ENCODE assay signal across 8 cellular contexts in the genomic region with DNA sequence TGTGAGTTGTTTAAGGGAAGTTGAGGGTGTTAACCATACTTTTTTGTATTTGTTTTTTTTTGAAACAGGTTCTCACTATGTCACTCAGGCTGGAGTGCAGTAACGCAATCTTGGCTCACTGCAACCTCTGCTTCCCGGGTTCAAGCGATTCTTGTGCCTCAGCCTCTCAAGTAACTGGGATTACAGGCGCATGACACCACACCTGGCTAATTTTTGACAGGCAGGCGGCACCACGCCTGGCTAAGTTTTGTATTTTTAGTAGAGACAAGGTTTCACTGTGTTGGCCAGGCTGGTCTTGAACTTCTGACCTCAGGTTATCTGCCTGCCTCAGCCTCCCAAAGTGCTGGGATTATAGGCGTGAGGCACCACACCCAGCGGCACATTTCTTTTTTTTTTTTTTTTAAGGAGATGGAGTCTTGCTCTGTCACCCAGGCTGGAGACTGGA. TPM values are rescaled to one million over a fixed set of nuclear protein-coding genes. Genes with fewer than 3 reads are reported as not detected.
DNase-seq lines count a peak whose midpoint lies in the region; ATAC-seq, FAIRE-seq and TF ChIP-seq lines count a peak whose summit lies in the region.
"Not testable (repeated sequence)": the region's sequence is repeated elsewhere in the genome, so short reads cannot be mapped to it uniquely, and the experiment has no call there.

No MANE protein-coding gene starts in this region.

- intact Hi-C loops in CD14-positive monocyte (cut with micrococcal nuclease); dendritic cell treated with granulocyte-macrophage colony-stimulating factor and Interleukin-4, amounts not matched to agents 40 ng/mL and 50 ng/mL, for 4 days (cut with micrococcal nuclease): not testable (repeated sequence)

- H3K36me3 ChIP-seq in SU-DHL-6 (ENCODE audit: low read length) (peaks cover 12% of the 10 kb centered on the region; the same call in 1 of the 2 replicates), trophoblast cell (ENCODE audit: control insufficient read depth in 1 of 2, insufficient read depth in 2 of 2, low read length in 2 of 2) (peaks cover 27 to 40% of the 10 kb centered on the region in 2 experiments), thymus (ENCODE audit: control insufficient read depth, insufficient read depth) (peaks cover 23% of the 10 kb centered on the region)

- no CpG with 5 or more reads among the region's 8 CpGs for WGBS in trophoblast cell (ENCODE audit: extremely low coverage, insufficient coverage, insufficient read length)
- WGBS in thymus = 95% methylated on average over 8 of the region's 8 CpGs

- H3K4me3 ChIP-seq in SU-DHL-6 (ENCODE audit: insufficient read depth, low read length, poor library complexity, severe bottlenecking); trophoblast cell (ENCODE audit: low read depth, low read length); thymus (ENCODE audit: low read length): not testable (repeated sequence)

- not testable (repeated sequence) for H3K14ac ChIP-seq in trophoblast cell (ENCODE audit: low read length)

- not testable (repeated sequence) for H3K9me3 ChIP-seq in SU-DHL-6 (ENCODE audit: insufficient read depth, low read length); trophoblast cell (ENCODE audit: insufficient read depth, low read depth, low read length); thymus (ENCODE audit: control insufficient read depth)

- not testable (repeated sequence) for ATAC-seq in activated T-cell treated with anti-CD3 and anti-CD28 coated beads, Interleukin-2, amount 50 U/mL, for 72 hours (replicated peaks in 1 of 2)
- peak; percentile 15 for ATAC-seq in memory B cell (ENCODE audit: low read depth)

- H3K18ac ChIP-seq in trophoblast cell (ENCODE audit: low read length) = not testable (repeated sequence)

- H3K4me3 Mint-ChIP-seq in CD14-positive monocyte; activated T-cell treated with anti-CD3 and anti-CD28 coated beads, Interleukin-2, amount 50 U/mL, for 72 hours; dendritic cell treated with granulocyte-macrophage colony-stimulating factor and Interleukin-4, amounts not matched to agents 40 ng/mL and 50 ng/mL, for 4 days; memory B cell: not testable (repeated sequence)

- H2BK12ac ChIP-seq in trophoblast cell (ENCODE audit: low read length) = not testable (repeated sequence)

- peaks cover 27% of the 10 kb centered on the region for H4K20me1 ChIP-seq in SU-DHL-6 (ENCODE audit: low read depth, low read length)

- peak overlapping the region; percentile 55 for H3K4me2 ChIP-seq in SU-DHL-6 (ENCODE audit: low read depth, low read length, poor library complexity, severe bottlenecking)
- not testable (repeated sequence) for H3K4me2 ChIP-seq in trophoblast cell (ENCODE audit: low read length)

- not testable (repeated sequence) for H2BK5ac ChIP-seq in trophoblast cell (ENCODE audit: low read depth, low read length, poor library complexity)

- H3K4me1 Mint-ChIP-seq in CD14-positive monocyte (peaks cover 37% of the 10 kb centered on the region), memory B cell (peaks cover 32% of the 10 kb centered on the region)
- peaks cover 70% of the 10 kb centered on the region for H3K4me1 Mint-ChIP-seq in activated T-cell treated with anti-CD3 and anti-CD28 coated beads, Interleukin-2, amount 50 U/mL, for 72 hours (ENCODE audit: low read depth)
- H3K4me1 Mint-ChIP-seq in dendritic cell treated with granulocyte-macrophage colony-stimulating factor and Interleukin-4, amounts not matched to agents 40 ng/mL and 50 ng/mL, for 4 days (ENCODE audit: low read depth) = peaks cover 46% of the 10 kb centered on the region

- not testable (repeated sequence) for H2AFZ ChIP-seq in SU-DHL-6 (ENCODE audit: low read depth, low read length, severe bottlenecking); trophoblast cell (ENCODE audit: insufficient read depth, low read length, poor library complexity)

- not testable (repeated sequence) for H3K23ac ChIP-seq in trophoblast cell (ENCODE audit: low read length)

- TF ChIP-seq CTCF in CD14-positive monocyte (IDR thresholded peaks at IDR 0.05); SU-DHL-6 (IDR thresholded peaks at IDR 0.05; ENCODE audit: insufficient read depth, low read length, poor library complexity, severe bottlenecking): not testable (repeated sequence)

- H4K12ac ChIP-seq in trophoblast cell (ENCODE audit: low read depth, low read length) = not testable (repeated sequence)

- not testable (repeated sequence) for H3K27me3 Mint-ChIP-seq in CD14-positive monocyte (ENCODE audit: low read depth in 3 of 3); activated T-cell treated with anti-CD3 and anti-CD28 coated beads, Interleukin-2, amount 50 U/mL, for 72 hours (ENCODE audit: low read depth); dendritic cell treated with granulocyte-macrophage colony-stimulating factor and Interleukin-4, amounts not matched to agents 40 ng/mL and 50 ng/mL, for 4 days; memory B cell

- H3K4me1 ChIP-seq in trophoblast cell (ENCODE audit: control insufficient read depth in 1 of 2, insufficient read depth in 2 of 2, low read length in 2 of 2); thymus (ENCODE audit: control insufficient read depth, insufficient read depth, low read length): not testable (repeated sequence)

- H4K91ac ChIP-seq in trophoblast cell (ENCODE audit: low read depth, low read length) = not testable (repeated sequence)

- not testable (repeated sequence) for H2AK5ac ChIP-seq in trophoblast cell (ENCODE audit: low read length)

- H3K79me2 ChIP-seq in SU-DHL-6 (ENCODE audit: insufficient read depth, low read length) = peaks cover 100% of the 10 kb centered on the region
- peaks cover 45% of the 10 kb centered on the region for H3K79me2 ChIP-seq in trophoblast cell (ENCODE audit: control insufficient read depth, insufficient read depth, low read length, poor library complexity)

- peaks cover 4 to 46% of the 10 kb centered on the region in 2 donors for H3K36me3 Mint-ChIP-seq in CD14-positive monocyte
- peaks cover 2 to 14% of the 10 kb centered on the region in 2 donors for H3K36me3 Mint-ChIP-seq in activated T-cell treated with anti-CD3 and anti-CD28 coated beads, Interleukin-2, amount 50 U/mL, for 72 hours (ENCODE audit: insufficient read depth in 2 of 2)
- peaks cover 61% of the 10 kb centered on the region for H3K36me3 Mint-ChIP-seq in dendritic cell treated with granulocyte-macrophage colony-stimulating factor and Interleukin-4, amounts not matched to agents 40 ng/mL and 50 ng/mL, for 4 days (ENCODE audit: low read depth)
- H3K36me3 Mint-ChIP-seq in memory B cell = not testable (repeated sequence)

- H3F3A ChIP-seq in SU-DHL-6 (ENCODE audit: insufficient read depth) = peaks cover 22% of the 10 kb centered on the region; the same call in 1 of the 2 replicates

- H3K9ac ChIP-seq in SU-DHL-6 (ENCODE audit: low read length); trophoblast cell (ENCODE audit: low read length): not testable (repeated sequence)

- H3K9me3 Mint-ChIP-seq in CD14-positive monocyte; activated T-cell treated with anti-CD3 and anti-CD28 coated beads, Interleukin-2, amount 50 U/mL, for 72 hours; dendritic cell treated with granulocyte-macrophage colony-stimulating factor and Interleukin-4, amounts not matched to agents 40 ng/mL and 50 ng/mL, for 4 days; memory B cell: not testable (repeated sequence)

- not testable (repeated sequence) for H3K27me3 ChIP-seq in SU-DHL-6 (ENCODE audit: low read length); trophoblast cell (ENCODE audit: insufficient read depth, low read length); thymus (ENCODE audit: control insufficient read depth, insufficient read depth)

- peak overlapping the region; percentile 47 for H3K27ac ChIP-seq in SU-DHL-6 (ENCODE audit: low read depth, low read length)
- not testable (repeated sequence) for H3K27ac ChIP-seq in trophoblast cell (ENCODE audit: low read depth, low read length)
- H3K27ac ChIP-seq in thymus (ENCODE audit: low read depth) = peak overlapping the region; percentile 31

- peak; percentile 45 for FAIRE-seq in GM18507 (lab: Jason Lieb, UNC)

- peak overlapping the region; percentile 93 for H3K4ac ChIP-seq in trophoblast cell (ENCODE audit: low read depth, low read length)

- not testable (repeated sequence) for H3K9me2 ChIP-seq in SU-DHL-6 (replicated peaks; ENCODE audit: insufficient read depth, low read length)

- not testable (repeated sequence) for H2BK120ac ChIP-seq in trophoblast cell (ENCODE audit: insufficient read depth, low read length, poor library complexity)

- not testable (repeated sequence) for DNase-seq in CD14-positive monocyte (ENCODE audit: low spot score); GM18507 (ENCODE audit: extremely low spot score, insufficient read length, low read depth); activated T-cell treated with anti-CD3 and anti-CD28 coated beads, Interleukin-2, amount 50 U/mL, for 72 hours; memory B cell (ENCODE audit: low spot score in 2 of 2); trophoblast cell

- H4K8ac ChIP-seq in trophoblast cell (ENCODE audit: low read depth, low read length) = not testable (repeated sequence)

- H3K79me1 ChIP-seq in trophoblast cell (ENCODE audit: low read length) = not testable (repeated sequence)

- peak overlapping the region in 6 of 7 donors; percentile 63 to 87 (median 75) for H3K27ac Mint-ChIP-seq in CD14-positive monocyte
- H3K27ac Mint-ChIP-seq in activated T-cell treated with anti-CD3 and anti-CD28 coated beads, Interleukin-2, amount 50 U/mL, for 72 hours = peak overlapping the region; percentile 54
- peak overlapping the region; percentile 32 for H3K27ac Mint-ChIP-seq in dendritic cell treated with granulocyte-macrophage colony-stimulating factor and Interleukin-4, amounts not matched to agents 40 ng/mL and 50 ng/mL, for 4 days
- H3K27ac Mint-ChIP-seq in memory B cell = not testable (repeated sequence)

RNA-seq across cellular contexts. Expression of a gene that starts 7.9 kb away (rescaled TPM):
- polyA plus RNA-seq in CD14-positive monocyte = 10 to 100 TPM; 51.6 to 65.6 TPM
- total RNA-seq in activated T-cell treated with anti-CD3 and anti-CD28 coated beads, Interleukin-2, amount 50 U/mL, for 72 hours = 100 to 1,000 TPM; 138 to 156 TPM
- 145 and 147 TPM in 2 replicates for polyA plus RNA-seq in trophoblast cell (2013)
- polyA plus RNA-seq in thymus = 124 TPM

RNA-seq across cellular contexts. Expression of a gene that starts 51.1 kb away (rescaled TPM):
- 1 to 10 TPM; 3.3 to 3.4 TPM for polyA plus RNA-seq in CD14-positive monocyte
- total RNA-seq in activated T-cell treated with anti-CD3 and anti-CD28 coated beads, Interleukin-2, amount 50 U/mL, for 72 hours = 10 to 100 TPM; 28.4 to 38.0 TPM
- polyA plus RNA-seq in trophoblast cell (2013) = 10.1 and 11.0 TPM in 2 replicates
- polyA plus RNA-seq in thymus = 13.1 TPM
